21 cellular contexts compared by ENCODE assay signal in the genomic region with DNA sequence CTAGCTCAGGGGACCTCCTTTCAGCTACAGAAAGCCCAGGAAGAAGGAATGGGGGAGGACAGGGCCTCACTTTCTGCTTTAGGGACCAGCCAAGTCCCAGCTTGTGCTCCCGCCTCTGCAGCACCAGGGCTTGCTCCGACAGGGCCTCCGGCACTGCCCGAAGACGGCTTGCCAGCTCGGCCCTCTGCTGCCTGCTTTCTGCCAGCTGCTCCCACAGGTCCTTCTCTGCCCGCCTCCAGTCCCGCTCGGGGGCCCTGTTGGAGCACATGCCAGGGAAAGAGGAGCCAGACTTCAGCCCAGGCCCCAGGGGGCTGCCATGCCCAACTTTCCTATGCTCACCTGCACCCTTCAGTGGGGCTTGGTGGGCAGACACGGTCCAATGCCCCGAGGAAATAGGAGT.
"Had no signal": no experiment of that assay in that cellular context is flagged by ENCODE, and none has a peak within 500 bp of the region (broad histone marks: within the 10 kb centered on the region; RNA-seq: fewer than 3 reads in every experiment).

No MANE protein-coding gene starts in this region.

- H3K4me3 Mint-ChIP-seq: activated CD8-positive, alpha-beta T cell treated with anti-CD3 and anti-CD28 coated beads for 36 hours; activated naive CD4-positive, alpha-beta T cell treated with anti-CD3 and anti-CD28 coated beads, Interleukin-2, amount 10 ng/mL, durations not matched to agents 7 days and 5 days; activated naive CD8-positive, alpha-beta T cell treated with anti-CD3 and anti-CD28 coated beads for 36 hours; activated T-cell treated with anti-CD3 and anti-CD28 coated beads, Interleukin-2, amount 50 U/mL, for 72 hours had no signal

- H3K9me3 Mint-ChIP-seq: activated CD8-positive, alpha-beta T cell treated with anti-CD3 and anti-CD28 coated beads for 36 hours; activated naive CD4-positive, alpha-beta T cell treated with anti-CD3 and anti-CD28 coated beads, Interleukin-2, amount 10 ng/mL, durations not matched to agents 7 days and 5 days; activated naive CD8-positive, alpha-beta T cell treated with anti-CD3 and anti-CD28 coated beads for 36 hours; activated T-cell treated with anti-CD3 and anti-CD28 coated beads, Interleukin-2, amount 50 U/mL, for 72 hours; activated T-helper 2 cell treated with anti-CD3 and anti-CD28 coated beads, Interferon-gamma antibody, Interleukin-2, Interleukin-4, amounts not matched to agents 10 μg/mL and 5 μg/mL and 100 μg/mL, durations not matched to agents 14 hours and 24 hours and 36 hours had no signal

- H3K4me3 ChIP-seq: SJSA1 had no signal

- DNase-seq: activated CD4-positive, alpha-beta T cell treated with anti-CD3 and anti-CD28 coated beads for 4 hours; activated CD8-positive, alpha-beta memory T cell treated with anti-CD3 and anti-CD28 coated beads, Interleukin-2, amount 50 U/mL, for 4 hours; activated CD8-positive, alpha-beta T cell treated with anti-CD3 and anti-CD28 coated beads for 36 hours; activated gamma-delta T cell treated with Interleukin-2 at 50 U/mL for 16 hours; activated naive CD4-positive, alpha-beta T cell treated with anti-CD3 and anti-CD28 coated beads, Interleukin-2, amount 10 ng/mL, durations not matched to agents 7 days and 5 days; activated naive CD8-positive, alpha-beta T cell treated with anti-CD3 and anti-CD28 coated beads for 36 hours; activated T-cell treated with anti-CD3 and anti-CD28 coated beads, Interleukin-2, amount 50 U/mL, for 72 hours; brain microvascular endothelial cell; central memory CD4-positive, alpha-beta T cell; KG1; NCI-H1048; NCI-H1930; NCI-H345; NCI-H510A; NCI-H526 treated with DMSO at 0.1 percent for 48 hours; NCI-H82; SW 1271 had no signal

- H3K27ac ChIP-seq: brain microvascular endothelial cell, SJSA1 had no signal

- H3K9me3 ChIP-seq: SJSA1 had no signal

- H3K27me3 ChIP-seq: SJSA1 had no signal

- H3K27ac Mint-ChIP-seq: activated CD8-positive, alpha-beta T cell treated with anti-CD3 and anti-CD28 coated beads for 36 hours; activated naive CD4-positive, alpha-beta T cell treated with anti-CD3 and anti-CD28 coated beads, Interleukin-2, amount 10 ng/mL, durations not matched to agents 7 days and 5 days; activated naive CD8-positive, alpha-beta T cell treated with anti-CD3 and anti-CD28 coated beads for 36 hours; activated T-cell treated with anti-CD3 and anti-CD28 coated beads, Interleukin-2, amount 50 U/mL, for 72 hours; activated T-helper 2 cell treated with anti-CD3 and anti-CD28 coated beads, Interferon-gamma antibody, Interleukin-2, Interleukin-4, amounts not matched to agents 10 μg/mL and 5 μg/mL and 100 μg/mL, durations not matched to agents 14 hours and 24 hours and 36 hours had no signal

- H3K27me3 Mint-ChIP-seq: activated CD8-positive, alpha-beta T cell treated with anti-CD3 and anti-CD28 coated beads for 36 hours; activated naive CD8-positive, alpha-beta T cell treated with anti-CD3 and anti-CD28 coated beads for 36 hours had no signal

- ATAC-seq: activated CD4-positive, CD25-positive, alpha-beta regulatory T cell treated with anti-CD3 and anti-CD28 coated beads, Interleukin-2, amount 50 U/mL, for 24 hours; activated CD8-positive, alpha-beta T cell treated with anti-CD3 and anti-CD28 coated beads for 36 hours; activated T-cell treated with anti-CD3 and anti-CD28 coated beads, Interleukin-2, amount 50 U/mL, for 72 hours; SK-N-SH treated with all-trans-retinoic acid at 6 μM for 48 hours had no signal
